In the genomic region with DNA sequence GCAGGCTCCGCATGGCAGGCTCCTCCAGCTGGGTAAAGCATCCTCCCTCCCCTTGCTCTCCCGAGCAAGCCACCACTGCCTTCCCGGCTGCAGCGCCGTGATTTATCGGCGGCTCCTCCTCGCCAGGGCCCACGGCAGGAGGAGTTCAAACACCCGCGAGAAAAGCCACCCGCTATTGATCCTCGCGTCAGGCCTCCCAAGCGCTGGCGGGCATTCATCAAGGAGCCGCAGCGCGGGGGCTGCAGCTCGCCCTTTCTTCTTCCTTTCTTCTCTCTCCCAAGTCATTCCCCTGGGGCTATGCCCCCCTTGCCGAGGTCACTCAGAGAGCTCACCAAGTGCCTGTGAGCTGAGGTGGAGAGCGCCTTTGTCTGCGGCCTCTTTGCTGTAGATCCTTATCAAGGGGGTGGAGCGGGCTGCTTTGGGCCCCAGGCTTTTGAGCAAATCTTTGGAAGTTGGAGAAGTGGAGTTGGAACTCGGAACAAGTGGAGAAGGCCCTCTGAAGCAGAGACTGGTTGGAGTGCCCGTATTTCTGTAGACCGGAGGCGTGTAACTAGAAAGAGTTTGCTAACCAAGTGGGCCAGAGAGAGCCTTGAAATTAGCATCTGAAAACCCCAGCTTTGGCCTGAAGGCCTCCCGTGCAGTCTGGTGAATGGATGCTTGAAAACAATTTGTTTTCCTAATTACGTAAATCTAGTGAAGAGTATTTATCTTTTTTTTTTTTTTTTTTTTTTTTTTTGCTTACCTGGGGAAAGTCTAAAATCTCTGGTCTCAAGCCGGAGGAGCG, we compare ENCODE assay signal across 12 cellular contexts.
DNase-seq lines count a peak whose midpoint lies in the region; ATAC-seq and TF ChIP-seq lines count a peak whose summit lies in the region.
"Had no signal": no experiment of that assay in that cellular context is flagged by ENCODE, and none has a peak within 500 bp of the region (broad histone marks: within the 10 kb centered on the region; RNA-seq: fewer than 3 reads in every experiment).

No MANE protein-coding gene starts in this region.

- WGBS in spleen, 5 donors: 61 to 85% (median 74%) methylated on average over 32 of the region's 32 CpGs

- peak overlapping the region in 3 of 7 donors; percentile 6 to 78 (median 19) for H3K27ac Mint-ChIP-seq in CD4-positive, alpha-beta memory T cell
- H3K27ac Mint-ChIP-seq in activated CD4-positive, alpha-beta T cell treated with anti-CD3 and anti-CD28 coated beads for 36 hours: no peak overlapping the region

- H3K4me3 ChIP-seq in HAP-1 (no peak overlapping the region), spleen (no peak overlapping the region)
- no peak overlapping the region for H3K4me3 ChIP-seq in CD4-positive, alpha-beta memory T cell (ENCODE audit: low read length in 2 of 2)
- H3K4me3 ChIP-seq: PC-9 had no signal

- TF ChIP-seq CTCF in spleen (IDR thresholded peaks at IDR 0.05 in 8 of 11, conservative IDR thresholded peaks at IDR 0.05 in 3 of 11): no peak

- CTCF ChIA-PET in CD4-positive, alpha-beta memory T cell (lab: Charles Lee; ENCODE audit: partially characterized antibody): no interaction called here
- CTCF ChIA-PET in activated CD4-positive, alpha-beta T cell treated with anti-CD3 and anti-CD28 coated beads for 36 hours (lab: Charles Lee): no interaction called here

- peaks cover 0 to 3% of the 10 kb centered on the region in 2 donors for H3K36me3 Mint-ChIP-seq in CD4-positive, alpha-beta memory T cell
- peaks cover 12% of the 10 kb centered on the region for H3K36me3 Mint-ChIP-seq in activated CD4-positive, alpha-beta T cell treated with anti-CD3 and anti-CD28 coated beads for 36 hours (ENCODE audit: low read depth)

- POLR2A ChIA-PET in CD4-positive, alpha-beta memory T cell (lab: Charles Lee; ENCODE audit: partially characterized antibody): no interaction called here
- POLR2A ChIA-PET in activated CD4-positive, alpha-beta T cell treated with anti-CD3 and anti-CD28 coated beads for 36 hours (lab: Charles Lee): no interaction called here

- H3K4me1 Mint-ChIP-seq in CD4-positive, alpha-beta memory T cell: peaks cover 27 to 38% (median 34%) of the 10 kb centered on the region in 4 donors
- H3K4me1 Mint-ChIP-seq in activated CD4-positive, alpha-beta T cell treated with anti-CD3 and anti-CD28 coated beads for 36 hours: peaks cover 34% of the 10 kb centered on the region

- H3K27ac ChIP-seq in spleen: peak overlapping the region in 5 of 8 donors; percentile 33 to 93 (median 89)
- no peak overlapping the region for H3K27ac ChIP-seq in CD4-positive, alpha-beta memory T cell (ENCODE audit: low read depth, low read length)
- H3K27ac ChIP-seq: VCaP had no signal

- no peaks in the 10 kb centered on the region for H3K27me3 Mint-ChIP-seq in CD4-positive, alpha-beta memory T cell
- no peaks in the 10 kb centered on the region for H3K27me3 Mint-ChIP-seq in activated CD4-positive, alpha-beta T cell treated with anti-CD3 and anti-CD28 coated beads for 36 hours

- H3K9me3 ChIP-seq in HAP-1 (no peaks in the 10 kb centered on the region), spleen (no peaks in the 10 kb centered on the region)
- H3K9me3 ChIP-seq in CD4-positive, alpha-beta memory T cell (ENCODE audit: control insufficient read depth in 1 of 2, low read length in 2 of 2): no peaks in the 10 kb centered on the region

- H3K4me1 ChIP-seq in HAP-1 (peaks cover 35% of the 10 kb centered on the region), spleen (peaks cover 29 to 97% (median 78%) of the 10 kb centered on the region in 6 donors)
- peaks cover 24% of the 10 kb centered on the region for H3K4me1 ChIP-seq in CD4-positive, alpha-beta memory T cell (ENCODE audit: insufficient read depth, low read length)

- no peaks in the 10 kb centered on the region for H3K36me3 ChIP-seq in HAP-1 (replicated peaks)
- H3K36me3 ChIP-seq in spleen: peaks cover 0 to 12% (median 0%) of the 10 kb centered on the region in 6 donors
- no peaks in the 10 kb centered on the region for H3K36me3 ChIP-seq in CD4-positive, alpha-beta memory T cell (ENCODE audit: insufficient read depth, low read length)

- DNase-seq in HAP-1 (ENCODE audit: low spot score in 2 of 2) (peak; percentile 93 to 94), T1000 (lab: John Stamatoyannopoulos, UW) (peak; percentile 56), islet precursor cell (peak; percentile 99), spleen (no peak), kidney glomerular epithelial cell (lab: John Stamatoyannopoulos, UW) (no peak)
- no peak for DNase-seq in CD4-positive, alpha-beta memory T cell
- DNase-seq in activated CD4-positive, alpha-beta T cell treated with anti-CD3 and anti-CD28 coated beads for 36 hours: no peak
- DNase-seq: activated gamma-delta T cell, DMS79 treated with DMSO at 0.1 percent for 48 hours, NCI-H1417 had no signal

- intact Hi-C loops in spleen (cut with DNase I; ENCODE audit: low total_unique reads): no loop called here
- intact Hi-C loops in CD4-positive, alpha-beta memory T cell (cut with micrococcal nuclease): loop anchor here (10.0 kb wide), 1 partner anchor 205 kb away; the partner anchor contains the start of gene ZCCHC24
- intact Hi-C loops in activated CD4-positive, alpha-beta T cell treated with anti-CD3 and anti-CD28 coated beads for 36 hours (cut with DNase I, micrococcal nuclease): no loop called here

- in situ Hi-C loops in HAP-1 (cut with MboI; ENCODE audit: low sequenced_read_pairs): no loop called here

- H3K4me3 Mint-ChIP-seq in CD4-positive, alpha-beta memory T cell: peak overlapping the region in 4 of 8 donors; percentile 37 to 43 (median 42)
- H3K4me3 Mint-ChIP-seq in activated CD4-positive, alpha-beta T cell treated with anti-CD3 and anti-CD28 coated beads for 36 hours: no peak overlapping the region

- ATAC-seq in activated CD4-positive, alpha-beta T cell treated with anti-CD3 and anti-CD28 coated beads for 36 hours: no peak

- peaks cover 0 to 5% (median 0%) of the 10 kb centered on the region in 8 donors for H3K9me3 Mint-ChIP-seq in CD4-positive, alpha-beta memory T cell
- no peaks in the 10 kb centered on the region for H3K9me3 Mint-ChIP-seq in activated CD4-positive, alpha-beta T cell treated with anti-CD3 and anti-CD28 coated beads for 36 hours (ENCODE audit: low read depth)

- H3K27me3 ChIP-seq in HAP-1 (ENCODE audit: low read depth) (no peaks in the 10 kb centered on the region), spleen (replicated peaks in 1 of 7) (no peaks in the 10 kb centered on the region)
- no peaks in the 10 kb centered on the region for H3K27me3 ChIP-seq in CD4-positive, alpha-beta memory T cell (ENCODE audit: insufficient read depth, low read length)

- TF ChIP-seq POLR2A in spleen (IDR thresholded peaks at IDR 0.05): no peak

Comparison
In these comparisons a context has a peak if more than half of its experiments do, and no peak if none do; other contexts are left out.
1. DNase-seq: peak in HAP-1 (2 of 2), T1000 (single experiment) and islet precursor cell (single experiment); none in spleen (single experiment), kidney glomerular epithelial cell (single experiment), CD4-positive, alpha-beta memory T cell (0 of 5) and activated CD4-positive, alpha-beta T cell treated with anti-CD3 and anti-CD28 coated beads for 36 hours (single experiment).